ENCODE assay signal across 35 cellular contexts in the genomic region with DNA sequence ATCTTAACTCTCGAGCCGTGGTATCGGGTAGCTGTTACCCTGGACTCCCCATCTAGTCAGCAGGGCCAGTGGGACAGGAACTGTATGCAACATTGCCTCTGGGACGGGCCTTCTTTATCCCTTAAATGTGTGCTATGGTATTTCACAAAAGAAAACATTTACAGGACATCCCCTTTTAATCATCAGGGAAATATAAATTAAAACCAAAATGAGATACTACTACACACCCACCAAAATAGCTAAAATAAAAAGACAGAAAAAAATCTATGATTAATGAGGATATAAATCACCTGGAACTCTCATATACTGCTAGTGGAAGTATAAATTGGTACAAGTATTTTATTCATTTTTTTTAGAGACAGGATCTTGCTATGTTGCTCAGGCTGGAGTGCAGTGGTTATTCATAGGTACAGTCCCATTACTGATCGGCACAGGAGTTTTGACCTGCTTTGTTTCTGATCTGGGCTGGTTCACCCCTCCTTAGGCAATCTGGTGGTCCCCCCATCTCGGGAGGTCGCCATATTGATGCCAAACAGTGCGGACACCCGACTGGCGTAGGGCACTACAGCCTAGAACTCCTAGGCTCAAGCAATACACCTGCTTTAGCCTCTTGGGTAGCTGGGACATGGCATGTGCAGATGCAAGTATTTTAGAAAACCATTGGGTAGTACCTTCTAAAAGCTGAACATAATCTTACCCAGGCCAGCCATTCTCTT. TPM values are rescaled to one million over a fixed set of nuclear protein-coding genes. Genes with fewer than 3 reads are reported as not detected.
"Had no signal": no experiment of that assay in that cellular context is flagged by ENCODE, and none has a peak within 500 bp of the region (broad histone marks: within the 10 kb centered on the region; RNA-seq: fewer than 3 reads in every experiment).

No MANE protein-coding gene starts in this region.

- H3K4me3 ChIP-seq: ascending aorta, breast epithelium, cardiac muscle cell, coronary artery, dorsolateral prefrontal cortex had no signal

- H3K27me3 Mint-ChIP-seq: activated CD4-positive, alpha-beta memory T cell treated with anti-CD3 and anti-CD28 coated beads for 36 hours; activated CD4-positive, alpha-beta T cell treated with anti-CD3 and anti-CD28 coated beads for 36 hours; activated CD8-positive, alpha-beta memory T cell treated with anti-CD3 and anti-CD28 coated beads, Interleukin-2, amount 10 ng/mL, durations not matched to agents 7 days and 5 days; activated naive CD4-positive, alpha-beta T cell treated with anti-CD3 and anti-CD28 coated beads, Interleukin-2, amount 50 U/mL, for 24 hours; dendritic cell treated with granulocyte-macrophage colony-stimulating factor and Interleukin-4, amounts not matched to agents 40 ng/mL and 50 ng/mL, for 4 days; T-helper 17 cell had no signal

- H3K9me3 Mint-ChIP-seq: activated CD4-positive, alpha-beta memory T cell treated with anti-CD3 and anti-CD28 coated beads for 36 hours; activated CD4-positive, alpha-beta T cell treated with anti-CD3 and anti-CD28 coated beads, Interleukin-2, amount 10 ng/mL, durations not matched to agents 24 days and 14 days; activated naive CD4-positive, alpha-beta T cell treated with anti-CD3 and anti-CD28 coated beads for 36 hours; activated naive CD4-positive, alpha-beta T cell treated with anti-CD3 and anti-CD28 coated beads, Interleukin-2, amount 50 U/mL, for 24 hours; activated naive CD8-positive, alpha-beta T cell treated with anti-CD3 and anti-CD28 coated beads, Interleukin-2, amount 10 ng/mL, durations not matched to agents 7 days and 5 days; activated T-helper 1 cell treated with anti-CD3 and anti-CD28 coated beads, Interleukin-12 subunit alpha, Interleukin-12 subunit beta, Interleukin-2, Interleukin-4 antibody, amounts not matched to agents 30 ng/mL and 10 ng/mL and 1 ng/mL, durations not matched to agents 14 hours and 24 hours and 36 hours; activated T-helper 2 cell treated with anti-CD3 and anti-CD28 coated beads, Interferon-gamma antibody, Interleukin-2, Interleukin-4, amounts not matched to agents 10 μg/mL and 5 μg/mL and 100 μg/mL, durations not matched to agents 14 hours and 24 hours and 36 hours; dendritic cell treated with granulocyte-macrophage colony-stimulating factor and Interleukin-4, amounts not matched to agents 40 ng/mL and 50 ng/mL, for 4 days; endodermal cell; T-helper 2 cell treated with Interferon-gamma antibody and Interleukin-4, amounts not matched to agents 5 μg/mL and 100 μg/mL, for 36 hours had no signal

- DNase-seq: activated CD4-positive, alpha-beta memory T cell treated with anti-CD3 and anti-CD28 coated beads for 36 hours; activated CD4-positive, alpha-beta T cell treated with anti-CD3 and anti-CD28 coated beads for 36 hours; activated CD4-positive, alpha-beta T cell treated with anti-CD3 and anti-CD28 coated beads, Interleukin-2, amount 10 ng/mL, durations not matched to agents 24 days and 14 days; activated CD4-positive, CD25-positive, alpha-beta regulatory T cell; activated CD4-positive, CD25-positive, alpha-beta regulatory T cell treated with anti-CD3 and anti-CD28 coated beads, Interleukin-2, amount 50 U/mL, for 72 hours; activated CD8-positive, alpha-beta memory T cell treated with anti-CD3 and anti-CD28 coated beads, Interleukin-2, amount 10 ng/mL, durations not matched to agents 7 days and 5 days; activated CD8-positive, alpha-beta memory T cell treated with anti-CD3 and anti-CD28 coated beads, Interleukin-2, amount 50 U/mL, for 4 hours; activated CD8-positive, alpha-beta T cell treated with anti-CD3 and anti-CD28 coated beads, Interleukin-2, amount 10 ng/mL, durations not matched to agents 7 days and 5 days; activated effector memory CD4-positive, alpha-beta T cell treated with anti-CD3 and anti-CD28 coated beads, Interleukin-2, amount 50 U/mL, for 16 hours; activated naive CD4-positive, alpha-beta T cell treated with anti-CD3 and anti-CD28 coated beads for 36 hours; activated naive CD8-positive, alpha-beta T cell treated with anti-CD3 and anti-CD28 coated beads, Interleukin-2, amount 10 ng/mL, durations not matched to agents 7 days and 5 days; activated T-cell treated with anti-CD3 and anti-CD28 coated beads, Interleukin-2, amount 50 U/mL, for 1 hour; activated T-cell treated with anti-CD3 and anti-CD28 coated beads, Interleukin-2, amount 50 U/mL, for 48 hours; central memory CD4-positive, alpha-beta T cell; cerebellar nuclear complex; dorsolateral prefrontal cortex; effector memory CD4-positive, alpha-beta T cell; endodermal cell; foreskin fibroblast; head of caudate nucleus; T-helper 1 cell; T-helper 17 cell; T1000 had no signal

- H3K4me3 Mint-ChIP-seq: activated CD4-positive, alpha-beta memory T cell treated with anti-CD3 and anti-CD28 coated beads for 36 hours; activated CD4-positive, alpha-beta T cell treated with anti-CD3 and anti-CD28 coated beads for 36 hours; activated CD4-positive, alpha-beta T cell treated with anti-CD3 and anti-CD28 coated beads, Interleukin-2, amount 10 ng/mL, durations not matched to agents 24 days and 14 days; activated CD8-positive, alpha-beta memory T cell treated with anti-CD3 and anti-CD28 coated beads, Interleukin-2, amount 10 ng/mL, durations not matched to agents 7 days and 5 days; activated CD8-positive, alpha-beta T cell treated with anti-CD3 and anti-CD28 coated beads, Interleukin-2, amount 10 ng/mL, durations not matched to agents 7 days and 5 days; activated naive CD4-positive, alpha-beta T cell treated with anti-CD3 and anti-CD28 coated beads for 36 hours; activated naive CD4-positive, alpha-beta T cell treated with anti-CD3 and anti-CD28 coated beads, Interleukin-2, amount 50 U/mL, for 24 hours; activated naive CD8-positive, alpha-beta T cell treated with anti-CD3 and anti-CD28 coated beads, Interleukin-2, amount 10 ng/mL, durations not matched to agents 7 days and 5 days; activated T-helper 1 cell treated with anti-CD3 and anti-CD28 coated beads, Interleukin-12 subunit alpha, Interleukin-12 subunit beta, Interleukin-2, Interleukin-4 antibody, amounts not matched to agents 30 ng/mL and 10 ng/mL and 1 ng/mL, durations not matched to agents 14 hours and 24 hours and 36 hours; brain; dendritic cell treated with granulocyte-macrophage colony-stimulating factor and Interleukin-4, amounts not matched to agents 40 ng/mL and 50 ng/mL, for 4 days; endodermal cell; T-helper 17 cell; T-helper 2 cell treated with Interferon-gamma antibody and Interleukin-4, amounts not matched to agents 5 μg/mL and 100 μg/mL, for 36 hours had no signal

- H3K36me3 ChIP-seq: ascending aorta, breast epithelium, cardiac muscle cell had no signal

- H3K36me3 Mint-ChIP-seq: activated CD4-positive, alpha-beta memory T cell treated with anti-CD3 and anti-CD28 coated beads for 36 hours; activated CD8-positive, alpha-beta memory T cell treated with anti-CD3 and anti-CD28 coated beads, Interleukin-2, amount 10 ng/mL, durations not matched to agents 7 days and 5 days; activated naive CD4-positive, alpha-beta T cell treated with anti-CD3 and anti-CD28 coated beads, Interleukin-2, amount 50 U/mL, for 24 hours; activated naive CD8-positive, alpha-beta T cell treated with anti-CD3 and anti-CD28 coated beads, Interleukin-2, amount 10 ng/mL, durations not matched to agents 7 days and 5 days; brain had no signal

- H3K9me3 ChIP-seq: ascending aorta, breast epithelium had no signal

- H3K27ac ChIP-seq: ascending aorta, breast epithelium, cardiac muscle cell, coronary artery, dorsolateral prefrontal cortex had no signal

- H3K27me3 ChIP-seq: ascending aorta, breast epithelium, cardiac muscle cell, dorsolateral prefrontal cortex had no signal

- H3K27ac Mint-ChIP-seq: activated CD4-positive, alpha-beta T cell treated with anti-CD3 and anti-CD28 coated beads for 36 hours; activated CD4-positive, alpha-beta T cell treated with anti-CD3 and anti-CD28 coated beads, Interleukin-2, amount 10 ng/mL, durations not matched to agents 24 days and 14 days; activated CD8-positive, alpha-beta memory T cell treated with anti-CD3 and anti-CD28 coated beads, Interleukin-2, amount 10 ng/mL, durations not matched to agents 7 days and 5 days; activated CD8-positive, alpha-beta T cell treated with anti-CD3 and anti-CD28 coated beads, Interleukin-2, amount 10 ng/mL, durations not matched to agents 7 days and 5 days; activated naive CD4-positive, alpha-beta T cell treated with anti-CD3 and anti-CD28 coated beads for 36 hours; activated naive CD4-positive, alpha-beta T cell treated with anti-CD3 and anti-CD28 coated beads, Interleukin-2, amount 50 U/mL, for 24 hours; activated naive CD8-positive, alpha-beta T cell treated with anti-CD3 and anti-CD28 coated beads, Interleukin-2, amount 10 ng/mL, durations not matched to agents 7 days and 5 days; activated T-helper 1 cell treated with anti-CD3 and anti-CD28 coated beads, Interleukin-12 subunit alpha, Interleukin-12 subunit beta, Interleukin-2, Interleukin-4 antibody, amounts not matched to agents 30 ng/mL and 10 ng/mL and 1 ng/mL, durations not matched to agents 14 hours and 24 hours and 36 hours; activated T-helper 2 cell treated with anti-CD3 and anti-CD28 coated beads, Interferon-gamma antibody, Interleukin-2, Interleukin-4, amounts not matched to agents 10 μg/mL and 5 μg/mL and 100 μg/mL, durations not matched to agents 14 hours and 24 hours and 36 hours; brain; dendritic cell treated with granulocyte-macrophage colony-stimulating factor and Interleukin-4, amounts not matched to agents 40 ng/mL and 50 ng/mL, for 4 days; endodermal cell; T-helper 17 cell; T-helper 2 cell treated with Interferon-gamma antibody and Interleukin-4, amounts not matched to agents 5 μg/mL and 100 μg/mL, for 36 hours had no signal

- H3K4me1 ChIP-seq: ascending aorta, breast epithelium had no signal

- ATAC-seq: activated CD4-positive, alpha-beta T cell treated with anti-CD3 and anti-CD28 coated beads for 36 hours; activated CD8-positive, alpha-beta memory T cell treated with anti-CD3 and anti-CD28 coated beads, Interleukin-2, amount 10 ng/mL, durations not matched to agents 7 days and 5 days; activated CD8-positive, alpha-beta T cell treated with anti-CD3 and anti-CD28 coated beads, Interleukin-2, amount 10 ng/mL, durations not matched to agents 7 days and 5 days; esophagus mucosa; T-helper 17 cell had no signal

RNA-seq across cellular contexts. Expression of a gene that starts 9.3 kb away (rescaled TPM):
- total RNA-seq: activated CD4-positive, alpha-beta T cell treated with anti-CD3 and anti-CD28 coated beads, Interleukin-2, amount 10 ng/mL, durations not matched to agents 24 days and 14 days; activated CD8-positive, alpha-beta memory T cell treated with anti-CD3 and anti-CD28 coated beads for 36 hours; activated CD8-positive, alpha-beta memory T cell treated with anti-CD3 and anti-CD28 coated beads, Interleukin-2, amount 10 ng/mL, durations not matched to agents 7 days and 5 days; activated T-helper 1 cell treated with anti-CD3 and anti-CD28 coated beads, Interleukin-12 subunit alpha, Interleukin-12 subunit beta, Interleukin-2, Interleukin-4 antibody, amounts not matched to agents 30 ng/mL and 10 ng/mL and 1 ng/mL, durations not matched to agents 14 hours and 24 hours and 36 hours; activated T-helper 2 cell treated with anti-CD3 and anti-CD28 coated beads, Interferon-gamma antibody, Interleukin-2, Interleukin-4, amounts not matched to agents 10 μg/mL and 5 μg/mL and 100 μg/mL, durations not matched to agents 14 hours and 24 hours and 36 hours; ascending aorta; esophagus mucosa had no signal

RNA-seq across cellular contexts. Expression of a gene that starts 12.7 kb away (rescaled TPM):
- total RNA-seq: activated CD4-positive, alpha-beta T cell treated with anti-CD3 and anti-CD28 coated beads, Interleukin-2, amount 10 ng/mL, durations not matched to agents 24 days and 14 days; activated naive CD4-positive, alpha-beta T cell treated with anti-CD3 and anti-CD28 coated beads for 36 hours; activated T-helper 2 cell treated with anti-CD3 and anti-CD28 coated beads, Interferon-gamma antibody, Interleukin-2, Interleukin-4, amounts not matched to agents 10 μg/mL and 5 μg/mL and 100 μg/mL, durations not matched to agents 14 hours and 24 hours and 36 hours had no signal
